ENCODE assay signal across 6 cellular contexts in the genomic region with DNA sequence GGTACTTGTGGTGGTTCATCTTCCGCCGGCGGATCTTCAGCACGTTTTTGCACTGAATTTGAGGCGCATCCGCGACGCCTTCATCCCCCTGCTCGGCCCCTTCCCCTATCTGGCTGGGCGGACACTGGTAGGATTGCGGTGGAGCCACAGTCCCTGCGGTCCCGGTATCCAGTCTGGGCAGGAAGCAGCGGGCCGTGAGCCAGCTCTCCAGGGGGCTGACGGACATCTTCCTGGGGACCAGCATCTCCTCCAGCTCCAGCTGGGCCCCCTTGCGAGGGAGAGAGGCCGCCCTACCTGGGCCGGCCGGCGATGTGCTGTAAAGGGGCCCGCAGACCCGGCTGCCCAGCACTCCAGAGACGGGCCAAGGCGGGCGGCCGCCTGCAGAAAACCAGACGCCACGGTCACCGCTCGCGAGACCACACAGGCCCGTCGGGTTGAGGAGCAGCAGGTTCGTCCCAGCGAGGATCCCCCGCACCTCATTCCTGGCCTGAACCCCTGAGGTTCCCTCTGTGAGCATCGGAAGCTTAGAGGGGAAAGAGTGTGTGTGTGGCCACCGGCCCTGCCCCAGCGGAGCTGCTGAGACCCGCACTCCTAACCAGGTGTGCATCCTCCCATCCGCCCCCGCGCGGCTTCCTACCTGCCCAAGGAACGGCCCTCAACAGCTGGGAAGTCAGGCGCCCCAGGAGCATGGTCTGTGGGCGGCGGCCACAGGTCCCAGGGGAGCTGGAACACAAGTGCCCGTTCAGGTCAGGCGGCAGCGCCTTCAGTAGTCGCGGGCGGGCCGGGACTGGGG. TPM values are rescaled to one million over a fixed set of nuclear protein-coding genes. Genes with fewer than 3 reads are reported as not detected.
DNase-seq lines count a peak whose midpoint lies in the region; TF ChIP-seq lines count a peak whose summit lies in the region.

No MANE protein-coding gene starts in this region.

- peak overlapping the region; percentile 93 for H3K4me3 Mint-ChIP-seq in activated naive CD4-positive, alpha-beta T cell treated with anti-CD3 and anti-CD28 coated beads, Interleukin-2, amount 50 U/mL, for 24 hours
- H3K4me3 Mint-ChIP-seq in brain, result peak overlapping the region; percentile 88 to 95 (median 89)
- peak overlapping the region; percentile 89 for H3K4me3 Mint-ChIP-seq in nephron progenitor cell

- peak overlapping the region; percentile 30 for H3K27ac Mint-ChIP-seq in activated naive CD4-positive, alpha-beta T cell treated with anti-CD3 and anti-CD28 coated beads, Interleukin-2, amount 50 U/mL, for 24 hours
- H3K27ac Mint-ChIP-seq in brain (peak overlapping the region in 2 of 5 experiments; percentile 69 to 98), nephron progenitor cell (no peak overlapping the region)

- H3K4me1 Mint-ChIP-seq in activated naive CD4-positive, alpha-beta T cell treated with anti-CD3 and anti-CD28 coated beads, Interleukin-2, amount 50 U/mL, for 24 hours, result peaks cover 17% of the 10 kb centered on the region
- H3K4me1 Mint-ChIP-seq in brain (peaks cover 27% of the 10 kb centered on the region), nephron progenitor cell (peaks cover 20% of the 10 kb centered on the region)

- H3K27me3 Mint-ChIP-seq in activated naive CD4-positive, alpha-beta T cell treated with anti-CD3 and anti-CD28 coated beads, Interleukin-2, amount 50 U/mL, for 24 hours, result no peaks in the 10 kb centered on the region
- H3K27me3 Mint-ChIP-seq in brain (no peaks in the 10 kb centered on the region), nephron progenitor cell (ENCODE audit: low read depth, poor library complexity) (no peaks in the 10 kb centered on the region)

- no peak for DNase-seq in activated naive CD4-positive, alpha-beta T cell treated with Interleukin-2 at 50 U/mL for 16 hours
- DNase-seq in nephron progenitor cell, result peak; percentile 56
- DNase-seq in COLO829 (ENCODE audit: low spot score), result no peak
- no peak for DNase-seq in superior temporal gyrus (ENCODE audit: extremely low spot score)

- H3K9me3 Mint-ChIP-seq in activated naive CD4-positive, alpha-beta T cell treated with anti-CD3 and anti-CD28 coated beads, Interleukin-2, amount 50 U/mL, for 24 hours, result no peaks in the 10 kb centered on the region
- H3K9me3 Mint-ChIP-seq in brain (no peaks in the 10 kb centered on the region), nephron progenitor cell (no peaks in the 10 kb centered on the region)

- TF ChIP-seq CTCF in brain (conservative IDR thresholded peaks at IDR 0.05) (no peak), nephron progenitor cell (IDR thresholded peaks at IDR 0.05) (no peak)

- no peaks in the 10 kb centered on the region for H3K36me3 Mint-ChIP-seq in activated naive CD4-positive, alpha-beta T cell treated with anti-CD3 and anti-CD28 coated beads, Interleukin-2, amount 50 U/mL, for 24 hours
- H3K36me3 Mint-ChIP-seq in brain (peaks cover 7% of the 10 kb centered on the region), nephron progenitor cell (ENCODE audit: low read depth) (no peaks in the 10 kb centered on the region)

RNA-seq across cellular contexts. Expression of a gene that starts 0.7 kb away (rescaled TPM):
- polyA plus RNA-seq in brain (ENCODE audit: insufficient read depth, low read depth, low replicate concordance), result 217 TPM

RNA-seq across cellular contexts. Expression of a gene that starts 15.9 kb away (rescaled TPM):
- polyA plus RNA-seq in brain (ENCODE audit: insufficient read depth, low read depth, low replicate concordance), result 10.2 TPM

RNA-seq across cellular contexts. Expression of a gene that starts 24.9 kb away (rescaled TPM):
- polyA plus RNA-seq in brain (ENCODE audit: insufficient read depth, low read depth, low replicate concordance), result 19.4 TPM

RNA-seq across cellular contexts. Expression of a gene that starts 25.0 kb away (rescaled TPM):
- 61.7 TPM for polyA plus RNA-seq in brain (ENCODE audit: insufficient read depth, low read depth, low replicate concordance)

RNA-seq across cellular contexts. Expression of a gene that starts 32.8 kb away (rescaled TPM):
- polyA plus RNA-seq in brain (ENCODE audit: insufficient read depth, low read depth, low replicate concordance), result 152 TPM
